Comparison of ENCODE assay signal across 28 cellular contexts in the genomic region with DNA sequence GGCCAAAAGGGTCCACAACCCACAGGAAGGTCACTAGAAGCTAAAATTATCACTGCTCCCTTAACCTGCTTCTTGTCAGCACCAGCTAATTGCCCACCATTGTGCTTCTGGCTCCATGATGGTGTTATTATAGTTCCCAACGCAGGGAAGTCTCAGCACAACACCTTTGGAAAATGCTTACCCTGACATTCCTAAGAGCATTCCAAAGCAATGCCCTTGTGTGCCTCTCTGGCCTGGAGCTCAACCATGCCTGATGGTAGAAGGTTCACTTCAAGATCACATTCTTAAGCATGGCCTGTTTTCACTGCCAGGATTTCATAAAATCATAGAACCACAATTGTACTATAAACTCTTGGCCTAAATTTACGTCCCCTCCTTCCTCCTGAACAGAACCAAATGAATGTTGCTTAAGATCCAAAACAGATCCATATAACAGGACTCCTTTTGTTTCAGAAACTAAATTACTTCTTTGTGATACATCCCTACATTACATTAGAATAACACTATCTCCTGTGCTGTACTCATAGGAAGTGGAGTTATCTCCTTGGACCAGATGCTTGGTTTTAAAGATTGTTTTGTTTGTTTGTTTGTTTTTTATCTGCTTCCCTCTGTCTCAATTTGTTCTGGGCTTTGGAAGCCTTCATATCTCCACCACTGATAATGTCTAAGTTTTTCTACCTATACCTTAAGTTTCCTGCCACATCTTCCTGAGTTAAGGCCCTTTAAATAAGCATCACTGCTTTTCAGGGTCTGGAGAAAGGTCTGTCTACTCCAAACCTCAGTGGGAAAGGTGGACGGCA. TPM values are rescaled to one million over a fixed set of nuclear protein-coding genes. Genes with fewer than 3 reads are reported as not detected.
DNase-seq lines count a peak whose midpoint lies in the region; FAIRE-seq and TF ChIP-seq lines count a peak whose summit lies in the region.
"Had no signal": no experiment of that assay in that cellular context is flagged by ENCODE, and none has a peak within 500 bp of the region (broad histone marks: within the 10 kb centered on the region; RNA-seq: fewer than 3 reads in every experiment).

No MANE protein-coding gene starts in this region.

- no peaks in the 10 kb centered on the region for H3K27me3 Mint-ChIP-seq in type B pancreatic cell
- H3K27me3 Mint-ChIP-seq: stimulated activated naive B cell treated with anti-CD40 and anti-IgM and Interleukin-4, amounts not matched to agents 10 μg/mL and 1 μg/mL and 100 μg/mL, for 72 hours; T-helper 17 cell had no signal

- no peak for TF ChIP-seq CTCF in retinal pigment epithelial cell (conservative IDR thresholded peaks at IDR 0.05; ENCODE audit: low read depth, low read length)
- TF ChIP-seq CTCF in type B pancreatic cell (conservative IDR thresholded peaks at IDR 0.05), result no peak

- peaks cover 9% of the 10 kb centered on the region for H3K4me1 Mint-ChIP-seq in type B pancreatic cell (ENCODE audit: unreplicated experiment)

- peaks cover 3% of the 10 kb centered on the region for H3K36me3 Mint-ChIP-seq in type B pancreatic cell

- H3K9me3 Mint-ChIP-seq in type B pancreatic cell, result no peaks in the 10 kb centered on the region
- H3K9me3 Mint-ChIP-seq: activated T-cell treated with anti-CD3 and anti-CD28 coated beads, Interleukin-2, amount 50 U/mL, for 72 hours; immature natural killer cell had no signal

- no peaks in the 10 kb centered on the region for H3K36me3 ChIP-seq in MG63
- H3K36me3 ChIP-seq: brain microvascular endothelial cell, left lung, neutrophil, prostate gland had no signal

- DNase-seq in GM12892 (ENCODE audit: insufficient read length) (no peak), astrocyte of the hippocampus (ENCODE audit: low read depth, low spot score) (peak; percentile 14), iPS-NIHi7 (ENCODE audit: extremely low spot score) (peak; percentile 13), retinal pigment epithelial cell (ENCODE audit: low read depth) (peak; percentile 16), occipital lobe (lab: John Stamatoyannopoulos, UW) (no peak), DMS53 treated with DMSO at 0.1 percent for 48 hours (lab: John Stamatoyannopoulos, UW; ENCODE audit: unreplicated experiment) (no peak), type B pancreatic cell (ENCODE audit: extremely low spot score, unreplicated experiment) (no peak), MG63 (no peak)
- DNase-seq: activated CD4-positive, alpha-beta T cell treated with anti-CD3 and anti-CD28 coated beads, Interleukin-2, amount 50 U/mL, for 48 hours; activated naive CD4-positive, alpha-beta T cell treated with anti-CD3 and anti-CD28 coated beads for 36 hours; activated T-cell treated with anti-CD3 and anti-CD28 coated beads, Interleukin-2, amount 50 U/mL, for 72 hours; brain microvascular endothelial cell; DND-41; hippocampal formation; immature natural killer cell; left lung; NCI-H1417; NCI-H2029 treated with DMSO at 0.1 percent for 48 hours; NCI-H526 treated with DMSO at 0.1 percent for 48 hours; NK-92 treated with Interleukin-12 subunit alpha and Interleukin-12 subunit beta, amount 100 ng/mL, for 24 hours; stimulated activated naive B cell treated with anti-CD40 and anti-IgM and Interleukin-4, amounts not matched to agents 10 μg/mL and 1 μg/mL and 100 μg/mL, for 72 hours; T-helper 17 cell had no signal

- no peaks in the 10 kb centered on the region for H3K9me3 ChIP-seq in MG63
- H3K9me3 ChIP-seq: left lung, neutrophil, prostate gland had no signal

- peak; percentile 42 for FAIRE-seq in GM12892 (lab: Jason Lieb, UNC)
- FAIRE-seq: H1 had no signal

- H3K4me3 ChIP-seq in retinal pigment epithelial cell (ENCODE audit: low read length) (no peak overlapping the region), MG63 (no peak overlapping the region)
- H3K4me3 ChIP-seq: BLaER1 treated with 17β-estradiol and CSF1 and Interleukin-3, amounts not matched to agents 10 nM and 100 nM; left lung; prostate gland; SK-N-MC; skin epidermis had no signal

- peaks cover 1% of the 10 kb centered on the region; the same call in 1 of the 2 replicates for H3K27me3 ChIP-seq in MG63
- H3K27me3 ChIP-seq: BLaER1 treated with 17β-estradiol and CSF1 and Interleukin-3, amounts not matched to agents 10 nM and 100 nM; brain microvascular endothelial cell; left lung; neutrophil had no signal

- H3K27ac Mint-ChIP-seq in type B pancreatic cell, result no peak overlapping the region
- H3K27ac Mint-ChIP-seq: activated naive CD4-positive, alpha-beta T cell treated with anti-CD3 and anti-CD28 coated beads for 36 hours; activated T-cell treated with anti-CD3 and anti-CD28 coated beads, Interleukin-2, amount 50 U/mL, for 72 hours; stimulated activated naive B cell treated with anti-CD40 and anti-IgM and Interleukin-4, amounts not matched to agents 10 μg/mL and 1 μg/mL and 100 μg/mL, for 72 hours; T-helper 17 cell had no signal

- H3K4me3 Mint-ChIP-seq in type B pancreatic cell, result no peak overlapping the region
- H3K4me3 Mint-ChIP-seq: activated naive CD4-positive, alpha-beta T cell treated with anti-CD3 and anti-CD28 coated beads for 36 hours; activated T-cell treated with anti-CD3 and anti-CD28 coated beads, Interleukin-2, amount 50 U/mL, for 72 hours; immature natural killer cell; stimulated activated naive B cell treated with anti-CD40 and anti-IgM and Interleukin-4, amounts not matched to agents 10 μg/mL and 1 μg/mL and 100 μg/mL, for 72 hours; T-helper 17 cell had no signal

- no peak for TF ChIP-seq POLR2A in GM12892 (IDR thresholded peaks at IDR 0.05; ENCODE audit: low read depth, low read length)

RNA-seq across cellular contexts. Expression of a gene that starts 32.1 kb away (rescaled TPM):
- polyA plus RNA-seq in GM12892 (2012; ENCODE audit: missing spikeins), result 5.2 TPM
- total RNA-seq in occipital lobe, result 125 TPM
- total RNA-seq in type B pancreatic cell (ENCODE audit: low replicate concordance), result 15.8 and 16.9 TPM in 2 replicates
- total RNA-seq in MG63 (2014; rRNA removed; shearing (Covaris generic); ENCODE audit: low replicate concordance), result 2.2 and 5.8 TPM in 2 replicates

Comparison
In these comparisons a context has a peak if more than half of its experiments do, and no peak if none do; other contexts are left out.
1. DNase-seq: peak in astrocyte of the hippocampus (single experiment), iPS-NIHi7 (single experiment) and retinal pigment epithelial cell (single experiment); none in GM12892 (single experiment), occipital lobe (single experiment), DMS53 treated with DMSO at 0.1 percent for 48 hours (single experiment), type B pancreatic cell (single experiment) and MG63 (single experiment).